ENCODE assay signal across 1 cellular context in genomic region chr2:11865820-11866219, GRCh38.
TF ChIP-seq lines count a peak whose summit lies in the region.

No MANE protein-coding gene starts in this region.

TF ChIP-seq in GM12878, 131 proteins besides CTCF, POLR2A, EP300 and RAD21 (continued from another document):
- TF ChIP-seq ZBTB40 (IDR thresholded peaks at IDR 0.05; ENCODE audit: borderline replicate concordance) (no peak), MLLT1 (IDR thresholded peaks at IDR 0.05) (no peak), KAT2A (conservative IDR thresholded peaks at IDR 0.05; ENCODE audit: control insufficient read depth, low read depth, low read length) (no peak), NR2F1 (conservative IDR thresholded peaks at IDR 0.05) (no peak), POLR2AphosphoS2 (IDR thresholded peaks at IDR 0.05; ENCODE audit: low read depth, low read length) (no peak), HDAC2 (IDR thresholded peaks at IDR 0.05) (no peak), PAX8 (IDR thresholded peaks at IDR 0.05) (no peak), CBFB (IDR thresholded peaks at IDR 0.05; ENCODE audit: low read depth) (no peak), ATF7 (IDR thresholded peaks at IDR 0.05; ENCODE audit: low read depth) (no peak), EGR1 (IDR thresholded peaks at IDR 0.05; ENCODE audit: borderline replicate concordance in 1 of 2, low read depth in 2 of 2, low read length in 2 of 2) (no peak), SRF (IDR thresholded peaks at IDR 0.05; ENCODE audit: low read depth in 2 of 2, low read length in 2 of 2) (no peak), EED (IDR thresholded peaks at IDR 0.05; ENCODE audit: low read depth) (no peak), FOXK2 (IDR thresholded peaks at IDR 0.05) (no peak), NR2C2 (IDR thresholded peaks at IDR 0.05; ENCODE audit: borderline replicate concordance, control insufficient read depth, insufficient read length, low read depth) (no peak)
- TF ChIP-seq, protein P1, sequence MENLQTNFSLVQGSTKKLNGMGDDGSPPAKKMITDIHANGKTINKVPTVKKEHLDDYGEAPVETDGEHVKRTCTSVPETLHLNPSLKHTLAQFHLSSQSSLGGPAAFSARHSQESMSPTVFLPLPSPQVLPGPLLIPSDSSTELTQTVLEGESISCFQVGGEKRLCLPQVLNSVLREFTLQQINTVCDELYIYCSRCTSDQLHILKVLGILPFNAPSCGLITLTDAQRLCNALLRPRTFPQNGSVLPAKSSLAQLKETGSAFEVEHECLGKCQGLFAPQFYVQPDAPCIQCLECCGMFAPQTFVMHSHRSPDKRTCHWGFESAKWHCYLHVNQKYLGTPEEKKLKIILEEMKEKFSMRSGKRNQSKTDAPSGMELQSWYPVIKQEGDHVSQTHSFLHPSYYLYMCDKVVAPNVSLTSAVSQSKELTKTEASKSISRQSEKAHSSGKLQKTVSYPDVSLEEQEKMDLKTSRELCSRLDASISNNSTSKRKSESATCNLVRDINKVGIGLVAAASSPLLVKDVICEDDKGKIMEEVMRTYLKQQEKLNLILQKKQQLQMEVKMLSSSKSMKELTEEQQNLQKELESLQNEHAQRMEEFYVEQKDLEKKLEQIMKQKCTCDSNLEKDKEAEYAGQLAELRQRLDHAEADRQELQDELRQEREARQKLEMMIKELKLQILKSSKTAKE (IDR thresholded peaks at IDR 0.05; ENCODE audit: low read depth, poor library complexity, severe bottlenecking): no peak
